33 cellular contexts compared by ENCODE assay signal in genomic region chr3:9696480-9697220, GRCh38. TPM values are rescaled to one million over a fixed set of nuclear protein-coding genes. Genes with fewer than 3 reads are reported as not detected.
"Had no signal": no experiment of that assay in that cellular context is flagged by ENCODE, and none has a peak within 500 bp of the region (broad histone marks: within the 10 kb centered on the region; RNA-seq: fewer than 3 reads in every experiment).

No MANE protein-coding gene starts in this region.

- H3K4me2 ChIP-seq: smooth muscle cell had no signal

- DNase-seq: activated CD4-positive, alpha-beta memory T cell treated with anti-CD3 and anti-CD28 coated beads for 36 hours; activated CD4-positive, alpha-beta T cell treated with anti-CD3 and anti-CD28 coated beads, Interleukin-2, amount 10 ng/mL, durations not matched to agents 24 days and 14 days; activated CD8-positive, alpha-beta memory T cell treated with anti-CD3 and anti-CD28 coated beads, Interleukin-2, amount 50 U/mL, for 48 hours; activated gamma-delta T cell treated with Interleukin-2 at 50 U/mL for 16 hours; activated naive CD4-positive, alpha-beta T cell treated with anti-CD3 and anti-CD28 coated beads, Interleukin-2, amount 50 U/mL, for 16 hours; activated T-cell treated with anti-CD3 and anti-CD28 coated beads, Interleukin-2, amount 50 U/mL, for 24 hours; amniotic stem cell; central memory CD4-positive, alpha-beta T cell; effector memory CD8-positive, alpha-beta T cell; erythroblast; hippocampal formation; immature natural killer cell; left lung; mucosa of descending colon; retina; stimulated activated CD4-positive, alpha-beta T cell treated with anti-CD3 and anti-CD28 coated beads, Interleukin-15, amount 100 ng/mL, for 24 hours; stimulated activated CD4-positive, alpha-beta T cell treated with anti-CD3 and anti-CD28 coated beads, Interleukin-2, amount 100 ng/mL, for 24 hours; stimulated activated naive CD4-positive, alpha-beta T cell; T-helper 9 cell had no signal

- ATAC-seq: activated CD4-positive, CD25-positive, alpha-beta regulatory T cell treated with anti-CD3 and anti-CD28 coated beads, Interleukin-2, amount 50 U/mL, for 24 hours; effector memory CD8-positive, alpha-beta T cell; gastroesophageal sphincter; left lung; mucosa of descending colon; natural killer cell treated with Interleukin-12 subunit alpha and Interleukin-12 subunit beta and Interleukin-15 and Interleukin-18, amount 100 ng/mL, for 72 hours had no signal

- FAIRE-seq: TTC549 had no signal

- H3K27me3 ChIP-seq: gastroesophageal sphincter, left lung, suprapubic skin, tibial nerve had no signal

- H3K27ac ChIP-seq: gastroesophageal sphincter, left lung, suprapubic skin, tibial nerve, VCaP had no signal

- H3K9me3 ChIP-seq: gastroesophageal sphincter, left lung, mucosa of descending colon, suprapubic skin, tibial nerve had no signal

- H3K4me3 ChIP-seq: gastroesophageal sphincter, left lung, mucosa of descending colon, smooth muscle cell, suprapubic skin, tibial nerve had no signal

- H3K4me1 ChIP-seq: gastroesophageal sphincter, left lung, suprapubic skin, tibial nerve had no signal

RNA-seq across cellular contexts. Expression of gene CPNE9, which starts 7.0 kb away (rescaled TPM):
- total RNA-seq: activated CD4-positive, alpha-beta memory T cell treated with anti-CD3 and anti-CD28 coated beads for 36 hours; activated CD4-positive, alpha-beta T cell treated with anti-CD3 and anti-CD28 coated beads, Interleukin-2, amount 10 ng/mL, durations not matched to agents 24 days and 14 days; dermis microvascular lymphatic vessel endothelial cell; kidney epithelial cell; lung microvascular endothelial cell; mesenteric fat pad; myocyte; osteocyte; smooth muscle cell; tibial nerve had no signal
- polyA plus RNA-seq: smooth muscle cell had no signal
